ENCODE assay signal across 1 cellular context in the genomic region with DNA sequence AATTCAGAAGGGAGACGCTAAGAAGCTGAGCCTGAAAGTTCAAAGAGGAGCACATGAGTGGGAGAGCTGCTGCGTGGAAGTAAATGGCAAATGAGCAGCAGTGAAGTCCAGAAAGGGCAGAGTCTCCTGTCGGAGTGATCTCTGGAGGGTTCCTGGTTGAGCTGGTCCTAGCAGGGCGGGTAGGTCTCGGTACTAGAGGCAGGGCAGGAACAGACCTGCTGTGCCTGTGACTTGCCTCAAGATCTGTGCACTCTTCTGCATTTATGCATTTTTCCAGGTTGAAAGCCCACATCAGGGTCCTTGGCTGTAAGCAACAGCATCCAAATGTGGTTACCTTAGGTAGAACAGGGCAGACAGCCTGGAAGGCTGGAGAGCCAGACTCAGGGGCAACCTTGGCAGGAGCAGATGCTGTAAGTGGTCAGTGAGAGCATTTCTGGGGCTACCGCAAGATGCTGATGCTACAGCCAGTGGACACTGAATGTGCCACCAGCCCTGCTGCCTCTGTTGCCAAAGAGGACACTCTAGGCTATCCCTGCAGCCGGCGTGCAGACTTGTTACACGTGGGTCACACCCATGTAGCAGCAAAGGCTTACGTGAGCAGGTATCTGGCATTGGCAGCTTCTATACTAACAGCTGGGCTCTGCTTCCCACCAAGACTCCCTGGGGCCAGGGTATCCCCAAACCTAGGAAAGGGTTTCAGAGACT.
TF ChIP-seq lines count a peak whose summit lies in the region.

No MANE protein-coding gene starts in this region.

TF ChIP-seq in GM12878, 131 proteins besides CTCF, POLR2A, EP300 and RAD21:
- TF ChIP-seq MEF2B (IDR thresholded peaks at IDR 0.05; ENCODE audit: partially characterized antibody, poor library complexity, severe bottlenecking) (no peak), BRCA1 (IDR thresholded peaks at IDR 0.05; ENCODE audit: low read depth, low read length) (0 out of 2 replicates have a peak, but pooled peaks have one; percentile 6)
TF ChIP-seq in GM12878: peak in this region for 1.
